ENCODE assay signal across 8 cellular contexts in genomic region chr1:179026813-179027664, GRCh38. TPM values are rescaled to one million over a fixed set of nuclear protein-coding genes. Genes with fewer than 3 reads are reported as not detected.
A peak's percentile ranks its signal among the peaks of the same experiment; 100 is the strongest.
DNase-seq lines count a peak whose midpoint lies in the region; FAIRE-seq and TF ChIP-seq lines count a peak whose summit lies in the region.

No MANE protein-coding gene starts in this region.

- H3K36me3 Mint-ChIP-seq in H9 (ENCODE audit: insufficient read depth in 1 of 3, low read depth in 3 of 3), result no peaks in the 10 kb centered on the region; a peak in 1 of 7 replicates
- no peaks in the 10 kb centered on the region for H3K36me3 Mint-ChIP-seq in glutamatergic neuron (ENCODE audit: unreplicated experiment)

- no peak overlapping the region for H3K14ac ChIP-seq in H9 (ENCODE audit: insufficient read depth, low read length)

- no peak overlapping the region for H2BK12ac ChIP-seq in H9 (ENCODE audit: insufficient read length, low read depth, low read length)

- H3T11ph ChIP-seq in H9 (ENCODE audit: low read length), result no peak overlapping the region

- H3K9me3 Mint-ChIP-seq in H9, result no peaks in the 10 kb centered on the region
- peaks cover 9% of the 10 kb centered on the region for H3K9me3 Mint-ChIP-seq in glutamatergic neuron (ENCODE audit: unreplicated experiment)

- no peak overlapping the region for H3K27ac ChIP-seq in H9 (ENCODE audit: insufficient read length, low read depth, low read length)
- H3K27ac ChIP-seq in WERI-Rb-1, result peak overlapping the region; percentile 99
- peak overlapping the region; percentile 98 to 99 for H3K27ac ChIP-seq in small intestine (ENCODE audit: low read depth in 1 of 2, low read length in 1 of 2)

- no peaks in the 10 kb centered on the region for H3K79me1 ChIP-seq in H9 (ENCODE audit: insufficient read depth, low read depth, low read length, poor library complexity, severe bottlenecking)

- H3K4me3 Mint-ChIP-seq in H9, result peak overlapping the region; percentile 73 to 95
- H3K4me3 Mint-ChIP-seq in glutamatergic neuron (ENCODE audit: unreplicated experiment), result peak overlapping the region; percentile 94

- H3K27me3 ChIP-seq in H9 (ENCODE audit: insufficient read depth, low read length), result no peaks in the 10 kb centered on the region
- no peaks in the 10 kb centered on the region for H3K27me3 ChIP-seq in WERI-Rb-1 (ENCODE audit: insufficient read depth, low read depth, severe bottlenecking)
- H3K27me3 ChIP-seq in small intestine (ENCODE audit: control insufficient read depth in 2 of 2, insufficient read depth in 2 of 2, low read length in 2 of 2), result no peaks in the 10 kb centered on the region

- H3K9ac ChIP-seq in H9 (ENCODE audit: extremely low read depth, insufficient read length, low read length), result peak overlapping the region; percentile 75

- peaks cover 5% of the 10 kb centered on the region; the same call in 1 of the 2 replicates for H3K79me2 ChIP-seq in H9 (ENCODE audit: insufficient read depth, low read length)

- H2AFZ ChIP-seq in H9 (ENCODE audit: low read length), result no peak overlapping the region

- no peak overlapping the region for H4K5ac ChIP-seq in H9 (ENCODE audit: insufficient read length, low read depth, low read length)

- H3K4me2 ChIP-seq in H9 (ENCODE audit: insufficient read depth, insufficient read length, low read length), result peak overlapping the region; percentile 81

- DNase-seq in H9, result no peak
- no peak for DNase-seq in WERI-Rb-1
- DNase-seq in glutamatergic neuron, result no peak
- DNase-seq in small intestine, result peak; percentile 69
- no peak for DNase-seq in medulla oblongata (ENCODE audit: extremely low spot score)
- DNase-seq in retina, result no peak
- no peak for DNase-seq in COLO829 (ENCODE audit: low spot score)
- no peak for DNase-seq in GDM1 (lab: John Stamatoyannopoulos, UW)

- FAIRE-seq in small intestine (lab: Jason Lieb, UNC), result no peak

- no peak overlapping the region for H2BK15ac ChIP-seq in H9 (ENCODE audit: low read depth, low read length)

- no peak overlapping the region for H2BK20ac ChIP-seq in H9 (ENCODE audit: low read depth, low read length, poor library complexity, severe bottlenecking)

- no peak overlapping the region for H4K91ac ChIP-seq in H9 (ENCODE audit: insufficient read length, low read depth, low read length)

- H3K4me1 ChIP-seq in H9 (ENCODE audit: insufficient read depth, low read length), result peaks cover 7% of the 10 kb centered on the region; the same call in 1 of the 2 replicates
- peaks cover 7% of the 10 kb centered on the region in 2 donors for H3K4me1 ChIP-seq in small intestine (ENCODE audit: control insufficient read depth in 2 of 2, insufficient read depth in 1 of 2, low read depth in 1 of 2, low read length in 1 of 2)

- no peak overlapping the region for H3K18ac ChIP-seq in H9 (ENCODE audit: insufficient read length, low read depth, low read length)

- H3K27ac Mint-ChIP-seq in H9 (peak overlapping the region in 2 of 3 experiments; percentile 44 to 66; a peak in 5 of 7 replicates), glutamatergic neuron (ENCODE audit: unreplicated experiment) (peak overlapping the region; percentile 75)

- no peak overlapping the region for H2BK120ac ChIP-seq in H9 (ENCODE audit: low read depth, low read length, poor library complexity, severe bottlenecking)

- peaks cover 11% of the 10 kb centered on the region for H3K23me2 ChIP-seq in H9 (ENCODE audit: insufficient read length, low read depth, low read length, poor library complexity, severe bottlenecking)

- H3K4me3 ChIP-seq in WERI-Rb-1 (ENCODE audit: low read depth, low read length) (peak overlapping the region; percentile 95), small intestine (ENCODE audit: low read depth in 1 of 2, low read length in 2 of 2) (peak overlapping the region; percentile 77 to 90)

- H2BK5ac ChIP-seq in H9 (ENCODE audit: insufficient read length, low read length), result no peak overlapping the region

- H2AK5ac ChIP-seq in H9 (ENCODE audit: insufficient read length, low read length), result no peak overlapping the region

- no peak overlapping the region for H3K23ac ChIP-seq in H9 (ENCODE audit: insufficient read length, low read depth, low read length)

- no peaks in the 10 kb centered on the region for H4K20me1 ChIP-seq in H9 (ENCODE audit: control insufficient read depth, insufficient read depth, insufficient read length)

- H3K36me3 ChIP-seq in WERI-Rb-1 (peaks cover 4% of the 10 kb centered on the region), small intestine (ENCODE audit: control insufficient read depth in 2 of 2, insufficient read depth in 2 of 2, low read length in 2 of 2) (no peaks in the 10 kb centered on the region)

- WGBS in H9 (ENCODE audit: extremely low coverage, insufficient read length, low lambda C conversion rate), result no CpG with 5 or more reads among the region's 11 CpGs
- 6 to 24% (median 19%) methylated on average over 11 of the region's 11 CpGs for WGBS in small intestine, 3 donors

- no peak overlapping the region for H3K56ac ChIP-seq in H9 (ENCODE audit: insufficient read length, low read depth, low read length)

- H3K4ac ChIP-seq in H9 (ENCODE audit: low read depth, low read length), result no peak overlapping the region

- peaks cover 52 to 58% of the 10 kb centered on the region in 2 experiments for H3K4me1 Mint-ChIP-seq in H9
- H3K4me1 Mint-ChIP-seq in glutamatergic neuron (ENCODE audit: low read depth, unreplicated experiment), result peaks cover 37% of the 10 kb centered on the region

- H3K9me3 ChIP-seq in H9 (ENCODE audit: control insufficient read depth, low read depth, low read length), result no peaks in the 10 kb centered on the region
- H3K9me3 ChIP-seq in WERI-Rb-1 (ENCODE audit: severe bottlenecking), result no peaks in the 10 kb centered on the region
- no peaks in the 10 kb centered on the region for H3K9me3 ChIP-seq in small intestine (ENCODE audit: control insufficient read depth, low read depth)

- TF ChIP-seq CTCF in H9 (conservative IDR thresholded peaks at IDR 0.05), result no peak
- no peak for TF ChIP-seq CTCF in WERI-Rb-1 (IDR thresholded peaks at IDR 0.05; ENCODE audit: low read depth, low read length)
- TF ChIP-seq CTCF in glutamatergic neuron (IDR thresholded peaks at IDR 0.05; ENCODE audit: partially characterized antibody, unreplicated experiment), result no peak

- H3K27me3 Mint-ChIP-seq in H9 (ENCODE audit: low read depth) (peaks cover 4% of the 10 kb centered on the region; the same call in 1 of the 2 replicates), glutamatergic neuron (ENCODE audit: unreplicated experiment) (peaks cover 8% of the 10 kb centered on the region)

- H4K8ac ChIP-seq in H9 (replicated peaks; ENCODE audit: insufficient read length, low read depth, low read length), result no peak overlapping the region

RNA-seq across cellular contexts. Expression of gene FAM20B, which starts 1.3 kb away (rescaled TPM):
- 32.8 and 35.4 TPM in 2 replicates for total RNA-seq in H9 (2021)
- 39.3 TPM for total RNA-seq in glutamatergic neuron (ENCODE audit: unreplicated experiment)
- 10 to 100 TPM in 1 of 3 donors, 1 to 10 TPM in 2; 5.4 to 14.7 (median 6.7) TPM for polyA plus RNA-seq in small intestine

RNA-seq across cellular contexts. Expression of gene TOR3A, which starts 54.8 kb away (rescaled TPM):
- total RNA-seq in H9 (2021) (25.6 and 27.3 TPM in 2 replicates), glutamatergic neuron (ENCODE audit: unreplicated experiment) (8.2 TPM)
- 10 to 100 TPM in 2 of 3 donors, 1 to 10 TPM in 1; 6.3 to 30.6 (median 12.2) TPM for polyA plus RNA-seq in small intestine
